In genomic region chr14:39426605-39427004, GRCh38 we compare ENCODE assay signal across 8 cellular contexts. TPM values are rescaled to one million over a fixed set of nuclear protein-coding genes. Genes with fewer than 3 reads are reported as not detected.
DNase-seq lines count a peak whose midpoint lies in the region; ATAC-seq, FAIRE-seq and TF ChIP-seq lines count a peak whose summit lies in the region.

No MANE protein-coding gene starts in this region.

- H3K27me3 ChIP-seq in OCI-LY3 (ENCODE audit: low read depth, low read length) (no peaks in the 10 kb centered on the region), dorsolateral prefrontal cortex (no peaks in the 10 kb centered on the region)

- H4K20me1 ChIP-seq in OCI-LY3 (ENCODE audit: insufficient read depth, low read length): peaks cover 17% of the 10 kb centered on the region

- TF ChIP-seq CTCF in AG10803 (conservative IDR thresholded peaks at IDR 0.05; ENCODE audit: low read length) (peak; percentile 40), GM10248 (IDR thresholded peaks at IDR 0.05; ENCODE audit: control extremely low read depth, extremely low read depth, low read depth, missing control alignments) (peak; percentile 12), OCI-LY3 (IDR thresholded peaks at IDR 0.05; ENCODE audit: low read depth, low read length) (peak; percentile 51), dorsolateral prefrontal cortex (IDR thresholded peaks at IDR 0.05 in 54 of 56, conservative IDR thresholded peaks at IDR 0.05 in 2 of 56; ENCODE audit: low read depth in 1 of 56, partially characterized antibody in 56 of 56) (peak in 20 of 56 donors; percentile 6 to 45 (median 20))

- no peaks in the 10 kb centered on the region for H3K36me3 ChIP-seq in OCI-LY3 (replicated peaks; ENCODE audit: low read depth, low read length)

- no peak for FAIRE-seq in H54 (lab: Jason Lieb, UNC)

- CTCF ChIA-PET in GM10248 (lab: Yijun Ruan, JAX): interaction anchor here (1.1 to 4.8 kb wide), 11 partner anchors 9 to 256 kb away, joined by 3 to 24 read pairs (median 5); partner anchors contain the start of gene TRAPPC6B

- DNase-seq in AG10803 (ENCODE audit: low read depth) (peak; percentile 78), GM10248 (ENCODE audit: extremely low spot score) (no peak), fibroblast of gingiva (ENCODE audit: low read depth) (peak; percentile 74), dorsolateral prefrontal cortex (no peak), H54 (ENCODE audit: insufficient read length, low spot score) (no peak)

- TF ChIP-seq POLR2A in H54 (IDR thresholded peaks at IDR 0.05; ENCODE audit: low read depth, low read length): no peak

- H3K9ac ChIP-seq in OCI-LY3 (ENCODE audit: low read length): no peak overlapping the region

- H3K9me3 ChIP-seq in OCI-LY3 (ENCODE audit: insufficient read depth, low read length): no peaks in the 10 kb centered on the region

- peak overlapping the region; percentile 25 for H3K4me2 ChIP-seq in OCI-LY3 (ENCODE audit: low read length)

- POLR2A ChIA-PET in GM10248 (lab: Yijun Ruan, JAX): no interaction called here

- H3K4me3 ChIP-seq in AG10803 (ENCODE audit: low read length): peak overlapping the region; percentile 12; the same call in 1 of the 2 replicates
- no peak overlapping the region for H3K4me3 ChIP-seq in OCI-LY3 (ENCODE audit: low read length)
- H3K4me3 ChIP-seq in dorsolateral prefrontal cortex: peak overlapping the region in 19 of 59 donors; percentile 1 to 34 (median 9)

- no peak overlapping the region for H3K27ac ChIP-seq in OCI-LY3 (ENCODE audit: low read length)
- peak overlapping the region in 2 of 59 donors; percentile 4 to 15 for H3K27ac ChIP-seq in dorsolateral prefrontal cortex

- H3K4me1 ChIP-seq in OCI-LY3 (ENCODE audit: low read length): peaks cover 21% of the 10 kb centered on the region

- intact Hi-C loops in dorsolateral prefrontal cortex (cut with DNase I): no loop called here

- no peak overlapping the region for H2AFZ ChIP-seq in OCI-LY3 (ENCODE audit: low read depth, low read length)

- H3K79me2 ChIP-seq in OCI-LY3 (ENCODE audit: low read length): peaks cover 31% of the 10 kb centered on the region

- no peak for ATAC-seq in GM21526 (IDR thresholded peaks at IDR 0.05; ENCODE audit: low FRiP score, unreplicated experiment)
- no peak for ATAC-seq in HG02763 (IDR thresholded peaks at IDR 0.05; ENCODE audit: unreplicated experiment)

RNA-seq across cellular contexts. Expression of gene FBXO33, which starts 5.6 kb away (rescaled TPM):
- 10 to 100 TPM; 13.8 to 42.2 (median 27.4) TPM for total RNA-seq in dorsolateral prefrontal cortex

Comparison
In these comparisons a context has a peak if more than half of its experiments do, and no peak if none do; other contexts are left out.
1. DNase-seq: peak in AG10803 (single experiment) and fibroblast of gingiva (single experiment); none in GM10248 (single experiment), dorsolateral prefrontal cortex (0 of 10) and H54 (single experiment).